Comparison of ENCODE assay signal across 9 cellular contexts in the genomic region with DNA sequence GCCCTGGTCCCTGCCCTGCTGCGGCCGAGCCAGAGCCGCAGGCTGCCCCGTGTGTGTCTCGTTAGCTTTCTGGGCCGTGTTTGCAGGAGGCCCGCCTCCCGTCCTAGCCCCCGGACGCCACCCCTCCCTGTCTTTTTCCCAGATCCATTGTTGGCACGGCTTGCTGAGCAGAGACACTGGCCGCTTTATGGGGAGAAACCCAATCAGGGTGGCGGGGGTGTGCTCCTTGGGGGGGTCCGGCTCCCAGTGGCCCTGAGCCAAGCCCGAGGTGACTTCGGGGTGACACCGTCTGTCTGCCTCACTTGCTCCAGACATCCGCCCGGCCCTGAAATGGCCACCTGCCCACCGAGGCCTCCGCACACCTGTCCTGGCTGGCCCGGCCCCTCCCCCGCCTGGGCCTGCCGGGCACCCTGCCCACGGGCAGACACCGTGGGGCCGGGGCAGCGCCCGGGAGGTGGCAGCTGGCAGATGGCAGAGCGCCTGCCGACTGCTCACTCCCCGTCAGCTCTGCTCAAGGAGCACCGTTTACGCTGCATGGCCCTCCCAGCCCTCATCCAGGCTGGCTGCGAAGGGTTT. TPM values are rescaled to one million over a fixed set of nuclear protein-coding genes. Genes with fewer than 3 reads are reported as not detected.
DNase-seq lines count a peak whose midpoint lies in the region; ATAC-seq and TF ChIP-seq lines count a peak whose summit lies in the region.
"Had no signal": no experiment of that assay in that cellular context is flagged by ENCODE, and none has a peak within 500 bp of the region (broad histone marks: within the 10 kb centered on the region; RNA-seq: fewer than 3 reads in every experiment).

No MANE protein-coding gene starts in this region.

- ATAC-seq in GM21528 (IDR thresholded peaks at IDR 0.05; ENCODE audit: low FRiP score, unreplicated experiment), result no peak
- ATAC-seq in GM18907 (IDR thresholded peaks at IDR 0.05; ENCODE audit: unreplicated experiment), result no peak

- no peak for TF ChIP-seq CTCF in chondrocyte (IDR thresholded peaks at IDR 0.05)
- no peak for TF ChIP-seq CTCF in uterus (IDR thresholded peaks at IDR 0.05)

- H3K4me1 Mint-ChIP-seq in chondrocyte (ENCODE audit: low read depth), result peaks cover 66% of the 10 kb centered on the region

- peak overlapping the region; percentile 87 to 100 for H3K27ac ChIP-seq in uterus

- no peaks in the 10 kb centered on the region for H3K36me3 ChIP-seq in uterus

- H3K27ac Mint-ChIP-seq in chondrocyte (ENCODE audit: unreplicated experiment), result peak overlapping the region; percentile 78

- no peaks in the 10 kb centered on the region for H3K9me3 Mint-ChIP-seq in chondrocyte (ENCODE audit: low read depth)

- no peak overlapping the region for H3K4me3 ChIP-seq in uterus

- H3K36me3 Mint-ChIP-seq in chondrocyte (ENCODE audit: low read depth), result peaks cover 6% of the 10 kb centered on the region

- no peaks in the 10 kb centered on the region for H3K27me3 Mint-ChIP-seq in chondrocyte (ENCODE audit: low read depth)

- H3K9me3 ChIP-seq in uterus, result no peaks in the 10 kb centered on the region

- peak; percentile 20 for DNase-seq in NCI-H1436 (lab: John Stamatoyannopoulos, UW)
- DNase-seq in NCI-H1436 treated with DMSO at 0.1 percent for 48 hours (lab: John Stamatoyannopoulos, UW), result no peak
- DNase-seq in chondrocyte (ENCODE audit: low spot score), result no peak
- DNase-seq in middle frontal gyrus (ENCODE audit: extremely low spot score, low spot score), result peak; percentile 33
- DNase-seq in uterus, result peak; percentile 66 to 68
- DNase-seq in H4 (ENCODE audit: low spot score), result no peak
- DNase-seq: stimulated activated CD4-positive, alpha-beta T cell treated with anti-CD3 and anti-CD28 coated beads, Interleukin-2, amount 100 ng/mL, for 24 hours had no signal

- H3K4me3 Mint-ChIP-seq in chondrocyte (ENCODE audit: unreplicated experiment), result no peak overlapping the region

- TF ChIP-seq POLR2A in uterus (IDR thresholded peaks at IDR 0.05), result no peak

- no peaks in the 10 kb centered on the region for H3K27me3 ChIP-seq in uterus

- peaks cover 49 to 87% of the 10 kb centered on the region in 2 donors for H3K4me1 ChIP-seq in uterus

- intact Hi-C loops in uterus (cut with DNase I; ENCODE audit: low total_unique reads), result no loop called here

RNA-seq across cellular contexts. Expression of gene PPARA, which starts 43.1 kb away (rescaled TPM):
- total RNA-seq in chondrocyte, result 16.0 to 19.2 TPM (median 17.8 TPM) in 3 replicates
- total RNA-seq in uterus, result 10 to 100 TPM in 2 of 4 donors, 1 to 10 TPM in 2; 1.8 to 24.8 (median 14.0) TPM
- total RNA-seq in H4 (2014; rRNA removed; shearing (Covaris generic)), result 4.2 and 4.6 TPM in 2 replicates

Comparison
In these comparisons a context has a peak if more than half of its experiments do, and no peak if none do; other contexts are left out.
1. DNase-seq: peak in NCI-H1436 (single experiment), middle frontal gyrus (single experiment) and uterus (2 of 2); none in NCI-H1436 treated with DMSO at 0.1 percent for 48 hours (single experiment), chondrocyte (single experiment) and H4 (single experiment).